Comparison of ENCODE assay signal across 8 cellular contexts in the genomic region with DNA sequence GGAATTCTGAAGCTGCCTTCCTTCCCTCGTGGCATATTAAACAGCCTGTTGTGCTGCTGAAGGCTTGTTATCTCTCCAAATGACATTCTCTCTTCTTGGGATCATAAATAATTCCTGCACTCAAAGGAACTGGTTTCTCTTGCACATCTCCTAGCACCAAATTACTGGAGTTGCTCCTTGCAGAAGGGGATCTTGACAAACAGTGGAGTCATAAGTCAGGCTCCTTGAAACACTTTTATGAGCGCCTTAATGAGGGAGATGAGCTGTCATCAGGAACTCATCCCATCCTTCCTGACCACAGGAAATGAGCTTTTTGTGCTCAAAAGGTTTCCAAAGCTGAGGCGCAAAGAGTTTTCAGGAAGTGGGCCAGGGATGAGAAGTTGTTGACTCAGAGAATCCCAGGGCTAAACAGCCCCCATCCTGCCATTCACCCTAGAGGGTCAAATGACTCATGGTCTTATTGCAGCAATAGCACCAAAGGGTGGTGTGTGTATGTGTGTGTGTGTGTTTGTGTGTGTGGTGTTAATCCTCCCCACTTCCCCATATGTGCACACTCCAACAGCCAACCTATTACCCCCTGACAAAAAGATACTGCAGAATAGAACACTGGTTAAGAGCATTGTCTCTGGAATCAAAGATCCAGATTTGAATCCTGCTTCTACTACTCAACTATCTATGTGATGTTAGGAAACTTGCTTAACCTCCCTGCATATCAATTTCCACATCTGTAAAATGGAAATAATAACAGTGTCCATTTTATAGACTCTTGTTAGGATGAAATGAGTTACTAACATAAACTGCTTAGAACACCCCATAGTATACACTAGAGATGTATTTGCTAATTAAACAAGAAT. TPM values are rescaled to one million over a fixed set of nuclear protein-coding genes. Genes with fewer than 3 reads are reported as not detected.
DNase-seq lines count a peak whose midpoint lies in the region; ATAC-seq and TF ChIP-seq lines count a peak whose summit lies in the region.

No MANE protein-coding gene starts in this region.

- POLR2A ChIA-PET in HEK293T (lab: Yijun Ruan, JAX) = no interaction called here

- no peak overlapping the region for H3K9ac ChIP-seq in SK-N-MC (ENCODE audit: insufficient read length)

- ATAC-seq in GM21390 (IDR thresholded peaks at IDR 0.05; ENCODE audit: unreplicated experiment) = no peak
- no peak for ATAC-seq in HG03025 (IDR thresholded peaks at IDR 0.05; ENCODE audit: low FRiP score, unreplicated experiment)

- peak overlapping the region; percentile 59; the same call in 1 of the 2 replicates for H3K27ac ChIP-seq in SK-N-MC

- H3K36me3 ChIP-seq in SK-N-MC (ENCODE audit: insufficient read depth, low read length) = no peaks in the 10 kb centered on the region

- H3K4me3 ChIP-seq in SK-N-MC = peak overlapping the region; percentile 3; the same call in 1 of the 2 replicates

- DNase-seq in HEK293T (ENCODE audit: extremely low spot score) = no peak
- DNase-seq in SK-N-MC (ENCODE audit: low read depth, low spot score) = peak; percentile 83
- peak; percentile 81 for DNase-seq in glomerular endothelial cell (ENCODE audit: extremely low read depth, low read depth, low spot score)
- peak; percentile 88 for DNase-seq in smooth muscle cell of the brain vasculature (ENCODE audit: low read depth, low spot score)
- no peak for DNase-seq in NCI-H2196 treated with DMSO at 0.1 percent for 48 hours (lab: John Stamatoyannopoulos, UW; ENCODE audit: unreplicated experiment)
- DNase-seq in stimulated activated CD4-positive, alpha-beta T cell treated with anti-CD3 and anti-CD28 coated beads, Interleukin-1b, Interleukin-23, amount 100 ng/mL, for 48 hours = no peak

- CTCF ChIA-PET in HEK293T (lab: Yijun Ruan, JAX) = interaction anchor here (1.5 kb wide), 1 partner anchor 138 kb away, joined by 3 read pairs; no protein-coding TSS in a partner anchor

- H3K9me3 ChIP-seq in SK-N-MC (ENCODE audit: low read depth, low read length) = no peaks in the 10 kb centered on the region

TF ChIP-seq in HEK293T, 16 proteins besides CTCF, POLR2A, EP300 and RAD21:
- no peak for TF ChIP-seq FOXK2 (IDR thresholded peaks at IDR 0.05)
- no peak for TF ChIP-seq FOXA1 (IDR thresholded peaks at IDR 0.05)
- 0 out of 2 replicates have a peak, but pooled peaks have one; percentile 2 for TF ChIP-seq PKNOX1 (IDR thresholded peaks at IDR 0.05)
- no peak for TF ChIP-seq CTBP1 (IDR thresholded peaks at IDR 0.05; ENCODE audit: borderline replicate concordance)
- no peak for TF ChIP-seq LEF1 (IDR thresholded peaks at IDR 0.05; ENCODE audit: borderline replicate concordance)

RNA-seq across cellular contexts. Expression of gene PHC2, which starts 2.8 kb away (rescaled TPM):
- 144 and 162 TPM in 2 replicates for total RNA-seq in glomerular endothelial cell

RNA-seq across cellular contexts. Expression of gene ZSCAN20, which starts 38.7 kb away (rescaled TPM):
- 7.6 and 8.1 TPM in 2 replicates for total RNA-seq in glomerular endothelial cell

Comparison
In these comparisons a context has a peak if more than half of its experiments do, and no peak if none do; other contexts are left out.
1. DNase-seq: peak in SK-N-MC (single experiment), glomerular endothelial cell (single experiment) and smooth muscle cell of the brain vasculature (single experiment); none in HEK293T (single experiment), NCI-H2196 treated with DMSO at 0.1 percent for 48 hours (single experiment) and stimulated activated CD4-positive, alpha-beta T cell treated with anti-CD3 and anti-CD28 coated beads, Interleukin-1b, Interleukin-23, amount 100 ng/mL, for 48 hours (single experiment).